In genomic region chr4:84167089-84167488, GRCh38 we compare ENCODE assay signal across 17 cellular contexts.
A peak's percentile ranks its signal among the peaks of the same experiment; 100 is the strongest.
DNase-seq lines count a peak whose midpoint lies in the region; TF ChIP-seq lines count a peak whose summit lies in the region.
"Had no signal": no experiment of that assay in that cellular context is flagged by ENCODE, and none has a peak within 500 bp of the region (broad histone marks: within the 10 kb centered on the region; RNA-seq: fewer than 3 reads in every experiment).

No MANE protein-coding gene starts in this region.

- no peak overlapping the region for H3K27ac ChIP-seq in VCaP
- H3K27ac ChIP-seq: HL-60, SJCRH30 had no signal

- TF ChIP-seq CTCF in VCaP (conservative IDR thresholded peaks at IDR 0.05): peak; percentile 41

- peak; percentile 4 for DNase-seq in NCI-H1436 (lab: John Stamatoyannopoulos, UW)
- DNase-seq in NCI-H1436 treated with DMSO at 0.1 percent for 48 hours (lab: John Stamatoyannopoulos, UW): no peak
- DNase-seq in D341Med (ENCODE audit: low spot score): peak; percentile 76
- DNase-seq in NCI-H1417 (lab: John Stamatoyannopoulos, UW): peak in 2 of 3 experiments; percentile 16 to 65
- DNase-seq in hippocampal formation (lab: John Stamatoyannopoulos, UW): no peak
- DNase-seq in activated CD4-positive, alpha-beta T cell treated with anti-CD3 and anti-CD28 coated beads, Interleukin-2, amount 50 U/mL, for 1 hour: no peak
- DNase-seq in activated CD4-positive, alpha-beta T cell treated with anti-CD3 and anti-CD28 coated beads for 48 hours: no peak
- DNase-seq: GOT3, HCEC 1CT, KG1, NCI-H1092 treated with DMSO at 0.1 percent for 48 hours, NCI-H2029, NCI-H2171 treated with DMSO at 0.1 percent for 48 hours, T-helper 1 cell had no signal

Comparison
In these comparisons a context has a peak if more than half of its experiments do, and no peak if none do; other contexts are left out.
1. DNase-seq: peak in NCI-H1436 (single experiment), D341Med (single experiment) and NCI-H1417 (2 of 3); none in NCI-H1436 treated with DMSO at 0.1 percent for 48 hours (single experiment), hippocampal formation (0 of 2), activated CD4-positive, alpha-beta T cell treated with anti-CD3 and anti-CD28 coated beads, Interleukin-2, amount 50 U/mL, for 1 hour (single experiment) and activated CD4-positive, alpha-beta T cell treated with anti-CD3 and anti-CD28 coated beads for 48 hours (single experiment).